ENCODE assay signal across 8 cellular contexts in the genomic region with DNA sequence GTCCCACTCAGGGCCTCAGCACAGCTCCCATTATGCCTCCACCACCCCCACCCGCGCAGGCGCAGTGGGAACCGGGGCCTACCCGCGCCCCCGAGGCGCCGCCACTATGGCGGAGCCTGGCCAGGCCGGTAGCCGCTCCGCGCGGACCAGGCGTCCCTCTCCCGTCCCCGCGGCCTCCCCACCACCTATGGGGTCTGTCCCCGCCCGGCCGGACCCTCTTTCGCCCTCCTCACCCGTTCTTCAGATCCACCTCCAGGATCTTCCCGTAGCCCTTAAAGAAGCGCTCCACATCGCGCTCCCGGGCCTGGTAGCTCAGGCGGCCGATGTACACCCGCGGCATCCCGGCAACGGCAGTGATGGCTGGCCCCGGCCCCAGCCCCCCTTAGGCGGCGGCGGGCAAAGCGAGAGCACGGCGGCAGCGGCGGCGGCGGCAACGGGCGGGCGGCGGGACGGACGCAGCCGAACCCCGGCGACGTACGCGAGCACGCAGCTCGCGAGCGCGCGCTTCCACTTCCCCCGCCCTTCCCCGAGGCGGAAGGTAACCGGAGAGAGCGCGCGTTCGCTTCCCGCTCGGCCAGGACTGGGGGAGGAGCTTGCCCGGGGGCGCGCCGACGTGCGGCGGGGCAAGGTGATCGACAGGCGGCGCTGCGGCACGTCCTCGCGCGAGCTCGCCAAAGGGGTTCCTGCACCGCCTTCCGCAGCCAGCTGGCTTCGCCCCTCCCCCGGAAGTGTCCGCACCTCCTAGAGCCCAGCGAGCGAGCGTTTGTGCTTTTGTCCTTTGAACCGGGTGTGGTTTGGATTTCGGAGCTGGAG. TPM values are rescaled to one million over a fixed set of nuclear protein-coding genes. Genes with fewer than 3 reads are reported as not detected.
DNase-seq lines count a peak whose midpoint lies in the region; TF ChIP-seq lines count a peak whose summit lies in the region.

A gene (minus strand): TSS at position 488 of the 813 bp plus-strand sequence. CDS start 148 bp downstream, at position 340.

- peaks cover 32% of the 10 kb centered on the region for H3K36me3 Mint-ChIP-seq in nephron (ENCODE audit: low read depth)
- peaks cover 40% of the 10 kb centered on the region for H3K36me3 Mint-ChIP-seq in stimulated activated naive CD8-positive, alpha-beta T cell treated with anti-CD3 and anti-CD28 coated beads, Interleukin-15, Interleukin-2, amounts not matched to agents 100 ng/mL and 50 ng/mL, for 24 hours (ENCODE audit: low read depth)

- H3K27me3 ChIP-seq in HAP-1 (ENCODE audit: low read depth) (no peaks in the 10 kb centered on the region), MG63 (no peaks in the 10 kb centered on the region)

- no peaks in the 10 kb centered on the region for H3K9me3 Mint-ChIP-seq in nephron
- no peaks in the 10 kb centered on the region for H3K9me3 Mint-ChIP-seq in stimulated activated naive CD8-positive, alpha-beta T cell treated with anti-CD3 and anti-CD28 coated beads, Interleukin-15, Interleukin-2, amounts not matched to agents 100 ng/mL and 50 ng/mL, for 24 hours

- peak within 1 kb of the TSS; percentile 96 to 100 (median 99) for H3K27ac Mint-ChIP-seq in nephron
- H3K27ac Mint-ChIP-seq in stimulated activated naive CD8-positive, alpha-beta T cell treated with anti-CD3 and anti-CD28 coated beads, Interleukin-15, Interleukin-2, amounts not matched to agents 100 ng/mL and 50 ng/mL, for 24 hours = peak within 1 kb of the TSS; percentile 95

- H3K4me1 Mint-ChIP-seq in nephron = peaks cover 38% of the 10 kb centered on the region
- peaks cover 53% of the 10 kb centered on the region for H3K4me1 Mint-ChIP-seq in stimulated activated naive CD8-positive, alpha-beta T cell treated with anti-CD3 and anti-CD28 coated beads, Interleukin-15, Interleukin-2, amounts not matched to agents 100 ng/mL and 50 ng/mL, for 24 hours (ENCODE audit: low read depth)

- no peaks in the 10 kb centered on the region for H3K27me3 Mint-ChIP-seq in nephron (ENCODE audit: low read depth)
- H3K27me3 Mint-ChIP-seq in stimulated activated naive CD8-positive, alpha-beta T cell treated with anti-CD3 and anti-CD28 coated beads, Interleukin-15, Interleukin-2, amounts not matched to agents 100 ng/mL and 50 ng/mL, for 24 hours = no peaks in the 10 kb centered on the region

- H3K4me3 Mint-ChIP-seq in nephron = peak within 1 kb of the TSS; percentile 88 to 99 (median 94)
- H3K4me3 Mint-ChIP-seq in stimulated activated naive CD8-positive, alpha-beta T cell treated with anti-CD3 and anti-CD28 coated beads, Interleukin-15, Interleukin-2, amounts not matched to agents 100 ng/mL and 50 ng/mL, for 24 hours = peak within 1 kb of the TSS; percentile 96

- H3K9me3 ChIP-seq in HAP-1 = no peaks in the 10 kb centered on the region
- no peaks in the 10 kb centered on the region for H3K9me3 ChIP-seq in MG63

- in situ Hi-C loops in HAP-1 (cut with MboI; ENCODE audit: low sequenced_read_pairs) = loop anchor here (10.0 kb wide), 1 partner anchor 537 kb away; a partner anchor contains a TSS

- TF ChIP-seq CTCF in fibroblast of pulmonary artery (IDR thresholded peaks at IDR 0.05; ENCODE audit: low read length, missing control alignments) (peak; percentile 22), nephron (IDR thresholded peaks at IDR 0.05; ENCODE audit: unreplicated experiment in 3 of 3) (peak; percentile 56 to 78 (median 60))

- peak; percentile 99 for DNase-seq in GDM1 (lab: John Stamatoyannopoulos, UW)
- peak; percentile 98 to 100 for DNase-seq in HAP-1 (ENCODE audit: low spot score in 2 of 2)
- DNase-seq in MG63 = peak; percentile 99
- DNase-seq in SHP77 treated with DMSO at 0.1 percent for 48 hours (lab: John Stamatoyannopoulos, UW) = peak; percentile 99
- peak; percentile 100 for DNase-seq in activated effector memory CD4-positive, alpha-beta T cell treated with anti-CD3 and anti-CD28 coated beads, Interleukin-2, amount 50 U/mL, for 16 hours
- peak; percentile 99 for DNase-seq in fibroblast of pulmonary artery (ENCODE audit: low read depth)

- H3K4me3 ChIP-seq in HAP-1 (peak within 1 kb of the TSS; percentile 99), MG63 (peak within 1 kb of the TSS; percentile 100), fibroblast of pulmonary artery (replicated peaks; ENCODE audit: low read depth, low read length) (peak within 1 kb of the TSS; percentile 78)

- peaks cover 22% of the 10 kb centered on the region for H3K36me3 ChIP-seq in HAP-1 (replicated peaks)
- H3K36me3 ChIP-seq in MG63 = peaks cover 37% of the 10 kb centered on the region

- H3K4me1 ChIP-seq in HAP-1 = peaks cover 33% of the 10 kb centered on the region

RNA-seq across cellular contexts. Expression of the gene that starts here (rescaled TPM):
- 29.8 and 58.1 TPM in 2 replicates for total RNA-seq in MG63 (2014; rRNA removed; shearing (Covaris generic); ENCODE audit: low replicate concordance)

Comparison
In these comparisons a context has a peak if more than half of its experiments do, and no peak if none do; other contexts are left out.
1. Peak in every context shown above with its lines: DNase-seq and H3K4me3 ChIP-seq.